In the genomic region with DNA sequence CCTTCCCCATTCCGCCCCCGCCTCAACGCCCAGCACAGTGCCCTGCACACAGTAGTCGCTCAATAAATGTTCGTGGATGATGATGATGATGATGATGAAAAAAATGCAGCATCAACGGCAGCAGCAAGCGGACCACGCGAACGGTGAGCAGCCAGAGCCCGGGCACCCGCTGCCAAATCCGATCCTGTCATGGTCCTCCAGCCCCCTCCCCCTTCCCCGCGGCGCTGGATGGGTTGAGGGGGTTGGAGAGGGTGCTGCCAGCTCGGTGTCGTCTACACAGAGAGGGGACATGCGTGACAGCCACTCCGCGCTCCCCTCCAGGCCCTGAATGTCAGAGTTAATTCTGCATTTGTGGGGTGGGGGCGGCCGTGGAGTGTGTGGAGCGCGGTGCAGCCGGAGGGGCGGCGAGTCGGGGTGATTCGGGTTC, we compare ENCODE assay signal across 11 cellular contexts. TPM values are rescaled to one million over a fixed set of nuclear protein-coding genes. Genes with fewer than 3 reads are reported as not detected.
A peak's percentile ranks its signal among the peaks of the same experiment; 100 is the strongest.
DNase-seq lines count a peak whose midpoint lies in the region; ATAC-seq, FAIRE-seq and TF ChIP-seq lines count a peak whose summit lies in the region.
"Had no signal": no experiment of that assay in that cellular context is flagged by ENCODE, and none has a peak within 500 bp of the region (broad histone marks: within the 10 kb centered on the region; RNA-seq: fewer than 3 reads in every experiment).

No MANE protein-coding gene starts in this region.

- peaks cover 10% of the 10 kb centered on the region for H3K4me1 Mint-ChIP-seq in astrocyte (ENCODE audit: low read depth, unreplicated experiment)
- H3K4me1 Mint-ChIP-seq in stimulated activated naive B cell treated with anti-CD40 and anti-IgM and Interleukin-4, amounts not matched to agents 10 μg/mL and 1 μg/mL and 100 μg/mL, for 72 hours: peaks cover 10 to 24% of the 10 kb centered on the region in 2 donors

- H3K4me3 ChIP-seq in astrocyte (ENCODE audit: insufficient read depth, low read depth, low read length): peak overlapping the region; percentile 52
- H3K4me3 ChIP-seq: SK-N-MC had no signal

- H3K4me3 Mint-ChIP-seq in astrocyte (ENCODE audit: unreplicated experiment): peak overlapping the region; percentile 72
- H3K4me3 Mint-ChIP-seq in stimulated activated naive B cell treated with anti-CD40 and anti-IgM and Interleukin-4, amounts not matched to agents 10 μg/mL and 1 μg/mL and 100 μg/mL, for 72 hours: peak overlapping the region; percentile 54 to 62

- no peaks in the 10 kb centered on the region for H3K36me3 ChIP-seq in astrocyte (ENCODE audit: insufficient read depth, low read length)

- DNase-seq in NCI-H1092 treated with DMSO at 0.1 percent for 48 hours (lab: John Stamatoyannopoulos, UW) (peak; percentile 5), NCI-H1092 (lab: John Stamatoyannopoulos, UW) (no peak), astrocyte (ENCODE audit: low read depth) (no peak), amniotic stem cell (lab: John Stamatoyannopoulos, UW) (no peak), H4 (ENCODE audit: low spot score) (no peak), LoVo (ENCODE audit: low spot score) (no peak)
- no peak for DNase-seq in stimulated activated naive B cell treated with anti-CD40 and anti-IgM and Interleukin-4, amounts not matched to agents 10 μg/mL and 1 μg/mL and 100 μg/mL, for 72 hours

- H4K20me1 ChIP-seq in astrocyte (ENCODE audit: insufficient read depth, low read length): no peaks in the 10 kb centered on the region

- no peak overlapping the region for H3K27ac Mint-ChIP-seq in astrocyte (ENCODE audit: unreplicated experiment)
- H3K27ac Mint-ChIP-seq in stimulated activated naive B cell treated with anti-CD40 and anti-IgM and Interleukin-4, amounts not matched to agents 10 μg/mL and 1 μg/mL and 100 μg/mL, for 72 hours: no peak overlapping the region

- no peaks in the 10 kb centered on the region for H3K9me3 Mint-ChIP-seq in astrocyte (ENCODE audit: unreplicated experiment)
- no peaks in the 10 kb centered on the region for H3K9me3 Mint-ChIP-seq in stimulated activated naive B cell treated with anti-CD40 and anti-IgM and Interleukin-4, amounts not matched to agents 10 μg/mL and 1 μg/mL and 100 μg/mL, for 72 hours

- peak overlapping the region; percentile 71 for H2AFZ ChIP-seq in astrocyte (ENCODE audit: low read depth, low read length)

- H3K9me3 ChIP-seq in astrocyte (ENCODE audit: insufficient read depth, low read depth, low read length): no peaks in the 10 kb centered on the region

- H3K36me3 Mint-ChIP-seq in astrocyte (ENCODE audit: low read depth, unreplicated experiment): no peaks in the 10 kb centered on the region
- H3K36me3 Mint-ChIP-seq in stimulated activated naive B cell treated with anti-CD40 and anti-IgM and Interleukin-4, amounts not matched to agents 10 μg/mL and 1 μg/mL and 100 μg/mL, for 72 hours: no peaks in the 10 kb centered on the region

- TF ChIP-seq CTCF in astrocyte (IDR thresholded peaks at IDR 0.05; ENCODE audit: insufficient read depth, low read depth, low read length): no peak

- H3K27me3 ChIP-seq in astrocyte (ENCODE audit: insufficient read depth, low read length) (peaks cover 24% of the 10 kb centered on the region), layer of hippocampus (ENCODE audit: control insufficient read depth, insufficient read depth, low read length) (no peaks in the 10 kb centered on the region)

- H3K27ac ChIP-seq in astrocyte (ENCODE audit: low read depth, low read length) (no peak overlapping the region), layer of hippocampus (ENCODE audit: low read depth, low read length) (peak overlapping the region; percentile 46)
- H3K27ac ChIP-seq: SK-N-MC had no signal

- no peaks in the 10 kb centered on the region for H3K79me2 ChIP-seq in astrocyte (ENCODE audit: insufficient read depth, low read length)

- peaks cover 14% of the 10 kb centered on the region for H3K4me1 ChIP-seq in astrocyte (ENCODE audit: insufficient read depth, low read length)

- no peak for FAIRE-seq in astrocyte (lab: Jason Lieb, UNC)
- FAIRE-seq: A204.1 had no signal

- ATAC-seq in stimulated activated naive B cell treated with anti-CD40 and anti-IgM and Interleukin-4, amounts not matched to agents 10 μg/mL and 1 μg/mL and 100 μg/mL, for 72 hours (replicated peaks): no peak

- peak overlapping the region; percentile 31 for H3K9ac ChIP-seq in astrocyte (ENCODE audit: low read length)

- H3K27me3 Mint-ChIP-seq in astrocyte (ENCODE audit: low read depth, unreplicated experiment): peaks cover 32% of the 10 kb centered on the region
- peaks cover 58 to 70% of the 10 kb centered on the region in 2 donors for H3K27me3 Mint-ChIP-seq in stimulated activated naive B cell treated with anti-CD40 and anti-IgM and Interleukin-4, amounts not matched to agents 10 μg/mL and 1 μg/mL and 100 μg/mL, for 72 hours

- H3K4me2 ChIP-seq in astrocyte (ENCODE audit: low read length): peak overlapping the region; percentile 89

RNA-seq across cellular contexts. Expression of a gene that starts 0.7 kb away (rescaled TPM):
- 0.41 and 0.55 TPM in 2 replicates for total RNA-seq in astrocyte
- 1.3 and 1.4 TPM in 2 replicates for total RNA-seq in H4 (2014; rRNA removed; shearing (Covaris generic))
- total RNA-seq: HT1080 had no signal
